In genomic region chr9:16675131-16675530, GRCh38 we compare ENCODE assay signal across 19 cellular contexts.
"Had no signal": no experiment of that assay in that cellular context is flagged by ENCODE, and none has a peak within 500 bp of the region (broad histone marks: within the 10 kb centered on the region; RNA-seq: fewer than 3 reads in every experiment).

No MANE protein-coding gene starts in this region.

- H2AFZ ChIP-seq: neural progenitor cell had no signal

- H3K27ac Mint-ChIP-seq: activated naive CD4-positive, alpha-beta T cell treated with anti-CD3 and anti-CD28 coated beads, Interleukin-2, amount 50 U/mL, for 24 hours; activated T-cell treated with anti-CD3 and anti-CD28 coated beads, Interleukin-2, amount 50 U/mL, for 72 hours; naive thymus-derived CD4-positive, alpha-beta T cell; neural progenitor cell; stimulated activated naive CD8-positive, alpha-beta T cell treated with anti-CD3 and anti-CD28 coated beads, Interleukin-15, Interleukin-2, amounts not matched to agents 100 ng/mL and 50 ng/mL, for 24 hours had no signal

- H3K9ac ChIP-seq: neural progenitor cell had no signal

- H3K9me3 Mint-ChIP-seq: activated naive CD4-positive, alpha-beta T cell treated with anti-CD3 and anti-CD28 coated beads, Interleukin-2, amount 50 U/mL, for 24 hours; central memory CD8-positive, alpha-beta T cell; neural progenitor cell had no signal

- H3K4me3 ChIP-seq: ascending aorta, coronary artery, heart right ventricle, left ventricle myocardium inferior, neural progenitor cell, prostate gland, right atrium auricular region, tibial nerve had no signal

- H3K9me3 ChIP-seq: ascending aorta, heart right ventricle, left ventricle myocardium inferior, prostate gland, right atrium auricular region, tibial nerve had no signal

- H3K27me3 ChIP-seq: ascending aorta, heart right ventricle, neural progenitor cell, right atrium auricular region, tibial nerve had no signal

- H3K36me3 ChIP-seq: ascending aorta, heart right ventricle, left ventricle myocardium inferior, neural progenitor cell, prostate gland, right atrium auricular region, tibial nerve had no signal

- H3K4me2 ChIP-seq: neural progenitor cell had no signal

- H3K36me3 Mint-ChIP-seq: activated naive CD4-positive, alpha-beta T cell treated with anti-CD3 and anti-CD28 coated beads, Interleukin-2, amount 50 U/mL, for 24 hours; naive thymus-derived CD4-positive, alpha-beta T cell; neural progenitor cell had no signal

- H3K27me3 Mint-ChIP-seq: activated naive CD4-positive, alpha-beta T cell treated with anti-CD3 and anti-CD28 coated beads, Interleukin-2, amount 50 U/mL, for 24 hours; central memory CD8-positive, alpha-beta T cell; naive thymus-derived CD4-positive, alpha-beta T cell; stimulated activated naive CD8-positive, alpha-beta T cell treated with anti-CD3 and anti-CD28 coated beads, Interleukin-15, Interleukin-2, amounts not matched to agents 100 ng/mL and 50 ng/mL, for 24 hours had no signal

- H3K4me1 Mint-ChIP-seq: activated naive CD4-positive, alpha-beta T cell treated with anti-CD3 and anti-CD28 coated beads, Interleukin-2, amount 50 U/mL, for 24 hours; central memory CD8-positive, alpha-beta T cell had no signal

- H3K27ac ChIP-seq: ascending aorta, coronary artery, heart right ventricle, left ventricle myocardium inferior, neural progenitor cell, prostate gland, right atrium auricular region had no signal

- H3K4me1 ChIP-seq: ascending aorta, heart right ventricle, left ventricle myocardium inferior, neural progenitor cell, prostate gland, right atrium auricular region had no signal

- ATAC-seq: activated T-cell treated with anti-CD3 and anti-CD28 coated beads, Interleukin-2, amount 50 U/mL, for 72 hours; esophagus mucosa; heart right ventricle; naive thymus-derived CD4-positive, alpha-beta T cell had no signal

- DNase-seq: activated CD4-positive, CD25-positive, alpha-beta regulatory T cell treated with anti-CD3 and anti-CD28 coated beads, Interleukin-2, amount 50 U/mL, for 72 hours; activated CD8-positive, alpha-beta memory T cell treated with anti-CD3 and anti-CD28 coated beads for 24 hours; activated effector memory CD4-positive, alpha-beta T cell treated with anti-CD3 and anti-CD28 coated beads, Interleukin-2, amount 50 U/mL, for 16 hours; activated T-cell treated with anti-CD3 and anti-CD28 coated beads, Interleukin-2, amount 50 U/mL, for 72 hours; heart right ventricle; kidney glomerular epithelial cell; left ventricle myocardium inferior; naive thymus-derived CD4-positive, alpha-beta T cell; stimulated activated CD4-positive, alpha-beta T cell treated with anti-CD3 and anti-CD28 coated beads, Interleukin-2, amount 100 ng/mL, for 24 hours had no signal

- H3K4me3 Mint-ChIP-seq: activated naive CD4-positive, alpha-beta T cell treated with anti-CD3 and anti-CD28 coated beads, Interleukin-2, amount 50 U/mL, for 24 hours; activated T-cell treated with anti-CD3 and anti-CD28 coated beads, Interleukin-2, amount 50 U/mL, for 72 hours; central memory CD8-positive, alpha-beta T cell; naive thymus-derived CD4-positive, alpha-beta T cell; neural progenitor cell; stimulated activated naive CD8-positive, alpha-beta T cell treated with anti-CD3 and anti-CD28 coated beads, Interleukin-15, Interleukin-2, amounts not matched to agents 100 ng/mL and 50 ng/mL, for 24 hours had no signal
